In genomic region chr15:50889589-50889988, GRCh38 we compare ENCODE assay signal across 6 cellular contexts.
"Had no signal": no experiment of that assay in that cellular context is flagged by ENCODE, and none has a peak within 500 bp of the region (broad histone marks: within the 10 kb centered on the region; RNA-seq: fewer than 3 reads in every experiment).

No MANE protein-coding gene starts in this region.

- H3K27me3 Mint-ChIP-seq: IgD-negative memory B cell had no signal

- H3K27ac ChIP-seq: HL-60 had no signal

- DNase-seq: H9, HCEC 1CT had no signal

- ATAC-seq: GM23338, HepG2 had no signal

- H3K4me3 Mint-ChIP-seq: GM23338, H9, IgD-negative memory B cell had no signal

- H3K4me1 Mint-ChIP-seq: GM23338, H9 had no signal

- H3K27ac Mint-ChIP-seq: H9, IgD-negative memory B cell had no signal

- H3K4me3 ChIP-seq: GM23338 had no signal
